ENCODE assay signal across 1 cellular context in genomic region chr2:227812001-227812400, GRCh38.
TF ChIP-seq lines count a peak whose summit lies in the region.

No MANE protein-coding gene starts in this region.

TF ChIP-seq in IMR-90, 13 proteins besides CTCF, POLR2A, EP300 and RAD21 (continued from another document):
- TF ChIP-seq CEBPB (IDR thresholded peaks at IDR 0.05; ENCODE audit: low read depth, low read length) = no peak
- TF ChIP-seq NFE2L2 (IDR thresholded peaks at IDR 0.05; ENCODE audit: low read depth, low read length) = no peak
- no peak for TF ChIP-seq SMC3 (IDR thresholded peaks at IDR 0.05; ENCODE audit: low read depth, low read length)
- TF ChIP-seq RCOR1 (IDR thresholded peaks at IDR 0.05; ENCODE audit: insufficient replicate concordance, low read length) = no peak
- TF ChIP-seq MAFK (IDR thresholded peaks at IDR 0.05; ENCODE audit: low read depth, low read length) = no peak
- TF ChIP-seq RFX5 (IDR thresholded peaks at IDR 0.05; ENCODE audit: low read depth, low read length) = no peak
- no peak for TF ChIP-seq FOS (IDR thresholded peaks at IDR 0.05; ENCODE audit: low read depth, low read length)
